ENCODE assay signal across 8 cellular contexts in genomic region chr3:129829640-129830039, GRCh38.
DNase-seq lines count a peak whose midpoint lies in the region; ATAC-seq and TF ChIP-seq lines count a peak whose summit lies in the region.

No MANE protein-coding gene starts in this region.

- POLR2A ChIA-PET in HEK293 (lab: Yijun Ruan, JAX), result no interaction called here

- H3K9me3 ChIP-seq in HEK293 (ENCODE audit: control insufficient read depth, insufficient read depth, low read depth, low read length) (no peaks in the 10 kb centered on the region), adipocyte (ENCODE audit: control insufficient read depth, low read length) (no peaks in the 10 kb centered on the region), heart right ventricle (no peaks in the 10 kb centered on the region), psoas muscle (no peaks in the 10 kb centered on the region)

- TF ChIP-seq CTCF in HEK293 (tag by site-specific recombination; IDR thresholded peaks at IDR 0.05), result 0 out of 2 replicates have a peak, but pooled peaks have one; percentile 11
- peak; percentile 34 to 84 (median 71) for TF ChIP-seq CTCF in heart right ventricle (IDR thresholded peaks at IDR 0.05)
- TF ChIP-seq CTCF in psoas muscle (IDR thresholded peaks at IDR 0.05), result peak; percentile 72

- H3K4me1 ChIP-seq in HEK293 (ENCODE audit: control insufficient read depth, insufficient read depth, low read length) (no peaks in the 10 kb centered on the region), adipocyte (ENCODE audit: control insufficient read depth, insufficient read depth, low read length) (peaks cover 60% of the 10 kb centered on the region), heart right ventricle (peaks cover 0 to 16% (median 5%) of the 10 kb centered on the region in 9 donors), psoas muscle (peaks cover 57% of the 10 kb centered on the region)

- peaks cover 0 to 4% of the 10 kb centered on the region in 2 experiments; a peak in 1 of 3 replicates for H3K36me3 ChIP-seq in HEK293 (ENCODE audit: control insufficient read depth in 2 of 2, insufficient read depth in 1 of 2, low read length in 2 of 2)
- no peaks in the 10 kb centered on the region for H3K36me3 ChIP-seq in adipocyte (ENCODE audit: control insufficient read depth, insufficient read depth, low read length, severe bottlenecking)
- peaks cover 0 to 7% (median 0%) of the 10 kb centered on the region in 9 donors for H3K36me3 ChIP-seq in heart right ventricle
- H3K36me3 ChIP-seq in psoas muscle (ENCODE audit: insufficient read depth in 1 of 2, low read depth in 1 of 2), result peaks cover 0 to 8% of the 10 kb centered on the region in 2 donors

- ATAC-seq in heart right ventricle (peak; percentile 81 to 92 (median 86)), psoas muscle (peak; percentile 79 to 85 (median 82)), HG02884 (IDR thresholded peaks at IDR 0.05; ENCODE audit: unreplicated experiment) (no peak)

- H3K4me3 ChIP-seq in HEK293 (ENCODE audit: low read depth, low read length), result no peak overlapping the region
- peak overlapping the region; percentile 28 for H3K4me3 ChIP-seq in adipocyte (ENCODE audit: low read length)
- no peak overlapping the region for H3K4me3 ChIP-seq in heart right ventricle
- H3K4me3 ChIP-seq in psoas muscle, result no peak overlapping the region

- H3K27me3 ChIP-seq in adipocyte (replicated peaks; ENCODE audit: control insufficient read depth, insufficient read depth, low read length) (no peaks in the 10 kb centered on the region), heart right ventricle (no peaks in the 10 kb centered on the region), psoas muscle (ENCODE audit: insufficient read depth in 3 of 3, low read length in 2 of 3) (no peaks in the 10 kb centered on the region)

- DNase-seq in COR-L47 (lab: John Stamatoyannopoulos, UW), result peak; percentile 77
- DNase-seq in NCI-H748 (lab: John Stamatoyannopoulos, UW; ENCODE audit: unreplicated experiment), result peak; percentile 48
- DNase-seq in adipocyte (ENCODE audit: low read depth), result peak; percentile 92
- peak in 1 of 2 donors; percentile 64 for DNase-seq in heart right ventricle
- DNase-seq in psoas muscle, result peak in 1 of 2 donors; percentile 23
- no peak for DNase-seq in stimulated activated CD8-positive, alpha-beta memory T cell treated with anti-CD3 and anti-CD28 coated beads, Interleukin-4, amount 100 ng/mL, for 48 hours

- CTCF ChIA-PET in HEK293 (lab: Yijun Ruan, JAX), result interaction anchor here (1.2 to 3.1 kb wide), 7 partner anchors 10 to 339 kb away, joined by 4 to 16 read pairs (median 7); no protein-coding TSS in a partner anchor

- H3K9ac ChIP-seq in adipocyte (ENCODE audit: low read length), result peak overlapping the region; percentile 82

- intact Hi-C loops in heart right ventricle (cut with DNase I) (loop anchor here (1.0 to 10.0 kb wide), 16 partner anchors 103 to 487 kb away; no protein-coding TSS in a partner anchor), psoas muscle (cut with DNase I) (loop anchor here (1.0 to 5.0 kb wide), 7 partner anchors 63 to 339 kb away; partner anchors contain the start of gene TMCC1 (in 1 of the 2))

- H3K27ac ChIP-seq in HEK293 (ENCODE audit: extremely low read depth, low read depth, low read length) (no peak overlapping the region), heart right ventricle (peak overlapping the region in 1 of 10 donors; percentile 2), psoas muscle (peak overlapping the region; percentile 50)

TF ChIP-seq in HEK293, 187 proteins besides CTCF, POLR2A, EP300 and RAD21:
- TF ChIP-seq PRDM6 (tag by site-specific recombination; IDR thresholded peaks at IDR 0.05) (peak; percentile 33; the same call in 1 of the 2 replicates), ZFP69B (tag by site-specific recombination; IDR thresholded peaks at IDR 0.05) (no peak), ZNF571 (tag by site-specific recombination; IDR thresholded peaks at IDR 0.05) (no peak), ZNF654 (tag by site-specific recombination; IDR thresholded peaks at IDR 0.05; ENCODE audit: low read depth) (peak; percentile 75)

Comparison
In these comparisons a context has a peak if more than half of its experiments do, and no peak if none do; other contexts are left out.
1. CTCF ChIP-seq: peak in every context shown above with its lines; median percentile 72 in psoas muscle; 71 in heart right ventricle; 11 in HEK293.